ENCODE assay signal across 30 cellular contexts in genomic region chr10:105681051-105681450, GRCh38.
DNase-seq lines count a peak whose midpoint lies in the region; ATAC-seq and TF ChIP-seq lines count a peak whose summit lies in the region.
"Had no signal": no experiment of that assay in that cellular context is flagged by ENCODE, and none has a peak within 500 bp of the region (broad histone marks: within the 10 kb centered on the region; RNA-seq: fewer than 3 reads in every experiment).

No MANE protein-coding gene starts in this region.

- CTCF ChIA-PET in MCF 10A (lab: Yijun Ruan, JAX), result interaction anchor here (0.6 kb wide), 1 partner anchor 11 kb away, joined by 6 read pairs; no protein-coding TSS in a partner anchor

- H3K36me3 Mint-ChIP-seq in MCF 10A (ENCODE audit: insufficient read depth, unreplicated experiment) (no peaks in the 10 kb centered on the region), neural crest cell (ENCODE audit: low read depth) (peaks cover 26% of the 10 kb centered on the region)
- H3K36me3 Mint-ChIP-seq in activated naive CD8-positive, alpha-beta T cell treated with anti-CD3 and anti-CD28 coated beads, Interleukin-2, amount 50 U/mL, for 24 hours (ENCODE audit: low read depth), result no peaks in the 10 kb centered on the region
- H3K36me3 Mint-ChIP-seq: activated naive CD8-positive, alpha-beta T cell treated with anti-CD3 and anti-CD28 coated beads, Interleukin-2, amount 10 ng/mL, durations not matched to agents 7 days and 5 days had no signal

- H3K27me3 ChIP-seq in tibial artery, result no peaks in the 10 kb centered on the region
- H3K27me3 ChIP-seq: body of pancreas, right atrium auricular region had no signal

- intact Hi-C loops in MCF 10A (cut with micrococcal nuclease), result no loop called here
- intact Hi-C loops in tibial artery (cut with DNase I; ENCODE audit: low total_unique reads), result no loop called here

- POLR2A ChIA-PET in MCF 10A (lab: Yijun Ruan, JAX), result interaction anchor here (0.6 to 1.3 kb wide), 2 partner anchors 20 to 50 kb away, joined by 3 to 4 read pairs; no protein-coding TSS in a partner anchor

- no peaks in the 10 kb centered on the region for H3K36me3 ChIP-seq in tibial artery
- H3K36me3 ChIP-seq: right atrium auricular region had no signal

- H3K27me3 Mint-ChIP-seq in MCF 10A (ENCODE audit: insufficient read depth, unreplicated experiment), result no peaks in the 10 kb centered on the region
- H3K27me3 Mint-ChIP-seq in neural crest cell (ENCODE audit: low read depth), result no peaks in the 10 kb centered on the region
- no peaks in the 10 kb centered on the region for H3K27me3 Mint-ChIP-seq in activated naive CD8-positive, alpha-beta T cell treated with anti-CD3 and anti-CD28 coated beads, Interleukin-2, amount 50 U/mL, for 24 hours
- H3K27me3 Mint-ChIP-seq: activated CD4-positive, alpha-beta T cell treated with anti-CD3 and anti-CD28 coated beads, Interleukin-2, amount 10 ng/mL, durations not matched to agents 24 days and 14 days; activated naive CD8-positive, alpha-beta T cell treated with anti-CD3 and anti-CD28 coated beads, Interleukin-2, amount 10 ng/mL, durations not matched to agents 7 days and 5 days had no signal

- no peaks in the 10 kb centered on the region for H3K4me1 ChIP-seq in tibial artery
- H3K4me1 ChIP-seq: body of pancreas, Caco-2, parathyroid adenoma, right atrium auricular region had no signal

- H3K4me3 Mint-ChIP-seq in MCF 10A (ENCODE audit: unreplicated experiment), result peak overlapping the region; percentile 26
- no peak overlapping the region for H3K4me3 Mint-ChIP-seq in neural crest cell
- no peak overlapping the region for H3K4me3 Mint-ChIP-seq in activated naive CD8-positive, alpha-beta T cell treated with anti-CD3 and anti-CD28 coated beads, Interleukin-2, amount 50 U/mL, for 24 hours
- H3K4me3 Mint-ChIP-seq: activated CD4-positive, alpha-beta T cell treated with anti-CD3 and anti-CD28 coated beads, Interleukin-2, amount 10 ng/mL, durations not matched to agents 24 days and 14 days; activated naive CD8-positive, alpha-beta T cell treated with anti-CD3 and anti-CD28 coated beads, Interleukin-2, amount 10 ng/mL, durations not matched to agents 7 days and 5 days; HFFc6 had no signal

- H3K9me3 Mint-ChIP-seq in MCF 10A (ENCODE audit: unreplicated experiment), result peaks cover 6% of the 10 kb centered on the region
- H3K9me3 Mint-ChIP-seq in neural crest cell, result peaks cover 24% of the 10 kb centered on the region
- H3K9me3 Mint-ChIP-seq in activated naive CD8-positive, alpha-beta T cell treated with anti-CD3 and anti-CD28 coated beads, Interleukin-2, amount 50 U/mL, for 24 hours, result peaks cover 20% of the 10 kb centered on the region

- H3K4me3 ChIP-seq in tibial artery, result no peak overlapping the region
- H3K4me3 ChIP-seq: body of pancreas, GM23248, right atrium auricular region had no signal

- BruUV-seq in MCF 10A (replicated peaks; lab: Mats Ljungman, UMichigan), result no TSS peak

- H3K4me1 Mint-ChIP-seq in MCF 10A (ENCODE audit: insufficient read depth, unreplicated experiment), result peaks cover 7% of the 10 kb centered on the region
- peaks cover 36% of the 10 kb centered on the region for H3K4me1 Mint-ChIP-seq in neural crest cell
- H3K4me1 Mint-ChIP-seq in activated naive CD8-positive, alpha-beta T cell treated with anti-CD3 and anti-CD28 coated beads, Interleukin-2, amount 50 U/mL, for 24 hours, result no peaks in the 10 kb centered on the region
- H3K4me1 Mint-ChIP-seq: activated CD4-positive, alpha-beta T cell treated with anti-CD3 and anti-CD28 coated beads, Interleukin-2, amount 10 ng/mL, durations not matched to agents 24 days and 14 days; activated naive CD8-positive, alpha-beta T cell treated with anti-CD3 and anti-CD28 coated beads, Interleukin-2, amount 10 ng/mL, durations not matched to agents 7 days and 5 days had no signal

- peak; percentile 12 for DNase-seq in M059J (ENCODE audit: low read depth)
- peak; percentile 21 for DNase-seq in OCI-M1 (lab: John Stamatoyannopoulos, UW)
- peak; percentile 73 for DNase-seq in MCF 10A (ENCODE audit: unreplicated experiment)
- no peak for DNase-seq in neural crest cell (ENCODE audit: low read depth, low spot score)
- no peak for DNase-seq in tibial artery
- no peak for DNase-seq in stimulated activated CD4-positive, alpha-beta T cell treated with anti-CD3 and anti-CD28 coated beads, Interleukin-12 subunit alpha, Interleukin-12 subunit beta, amount 100 ng/mL, for 4 hours
- no peak for DNase-seq in activated naive CD8-positive, alpha-beta T cell treated with anti-CD3 and anti-CD28 coated beads, Interleukin-2, amount 50 U/mL, for 24 hours
- DNase-seq: activated CD4-positive, alpha-beta T cell treated with anti-CD3 and anti-CD28 coated beads, Interleukin-2, amount 10 ng/mL, durations not matched to agents 24 days and 14 days; activated effector memory CD4-positive, alpha-beta T cell treated with anti-CD3 and anti-CD28 coated beads, Interleukin-2, amount 50 U/mL, for 16 hours; activated naive CD8-positive, alpha-beta T cell treated with anti-CD3 and anti-CD28 coated beads, Interleukin-2, amount 10 ng/mL, durations not matched to agents 7 days and 5 days; activated T-cell treated with anti-CD3 and anti-CD28 coated beads, Interleukin-2, amount 50 U/mL, for 1 hour; C1 segment of cervical spinal cord; Caco-2; DMS79 treated with DMSO at 0.1 percent for 48 hours; effector CD4-positive, alpha-beta T cell; GM23248; head of caudate nucleus; HFFc6; Karpas-422; NCI-H1092 treated with DMSO at 0.1 percent for 48 hours; NCI-H1930; NCI-H526 had no signal

- H3K27ac Mint-ChIP-seq in MCF 10A (ENCODE audit: low read depth, unreplicated experiment) (peak overlapping the region; percentile 28), neural crest cell (ENCODE audit: unreplicated experiment) (peak overlapping the region; percentile 83)
- H3K27ac Mint-ChIP-seq in activated naive CD8-positive, alpha-beta T cell treated with anti-CD3 and anti-CD28 coated beads, Interleukin-2, amount 50 U/mL, for 24 hours, result no peak overlapping the region
- H3K27ac Mint-ChIP-seq: activated CD4-positive, alpha-beta T cell treated with anti-CD3 and anti-CD28 coated beads, Interleukin-2, amount 10 ng/mL, durations not matched to agents 24 days and 14 days; activated naive CD8-positive, alpha-beta T cell treated with anti-CD3 and anti-CD28 coated beads, Interleukin-2, amount 10 ng/mL, durations not matched to agents 7 days and 5 days; HFFc6 had no signal

- TF ChIP-seq CTCF in MCF 10A (IDR thresholded peaks at IDR 0.05; ENCODE audit: unreplicated experiment) (no peak), neural crest cell (conservative IDR thresholded peaks at IDR 0.05) (no peak), tibial artery (IDR thresholded peaks at IDR 0.05) (no peak)

- peaks cover 0 to 4% (median 0%) of the 10 kb centered on the region in 3 donors for H3K9me3 ChIP-seq in tibial artery
- H3K9me3 ChIP-seq: body of pancreas, Caco-2 had no signal

- no peak for ATAC-seq in activated naive CD8-positive, alpha-beta T cell treated with anti-CD3 and anti-CD28 coated beads, Interleukin-2, amount 50 U/mL, for 24 hours
- no peak for ATAC-seq in GM18519 (IDR thresholded peaks at IDR 0.05; ENCODE audit: low FRiP score, unreplicated experiment)
- ATAC-seq: body of pancreas, HepG2, Right ventricle myocardium inferior had no signal

- H3K27ac ChIP-seq in tibial artery, result no peak overlapping the region
- H3K27ac ChIP-seq: body of pancreas, epithelial cell of prostate, GM23248, parathyroid adenoma, right atrium auricular region, VCaP had no signal

Comparison
In these comparisons a context has a peak if more than half of its experiments do, and no peak if none do; other contexts are left out.
1. DNase-seq: peak in M059J (single experiment), OCI-M1 (single experiment) and MCF 10A (single experiment); none in neural crest cell (single experiment), tibial artery (0 of 2), stimulated activated CD4-positive, alpha-beta T cell treated with anti-CD3 and anti-CD28 coated beads, Interleukin-12 subunit alpha, Interleukin-12 subunit beta, amount 100 ng/mL, for 4 hours (single experiment) and activated naive CD8-positive, alpha-beta T cell treated with anti-CD3 and anti-CD28 coated beads, Interleukin-2, amount 50 U/mL, for 24 hours (single experiment).